ENCODE assay signal across 8 cellular contexts in the genomic region with DNA sequence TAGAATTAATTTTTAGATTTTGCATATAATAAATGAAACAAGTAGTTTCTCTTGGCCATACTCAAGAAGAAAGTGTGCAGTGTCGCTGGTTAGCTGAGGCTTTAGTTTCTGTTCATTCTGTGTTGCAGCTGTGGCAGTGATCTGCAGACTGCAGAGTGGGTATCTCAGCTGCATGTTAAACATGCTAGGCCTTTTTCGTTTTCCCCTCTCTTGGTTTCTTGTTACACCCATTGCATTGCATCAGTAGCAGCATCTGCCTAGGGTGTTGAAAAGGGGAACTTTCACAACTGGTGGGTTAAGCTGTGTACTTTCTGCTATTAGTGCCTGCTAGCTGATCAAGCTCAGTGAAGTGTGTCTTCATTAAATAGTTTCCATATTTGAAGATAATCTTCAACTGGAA. TPM values are rescaled to one million over a fixed set of nuclear protein-coding genes. Genes with fewer than 3 reads are reported as not detected.
DNase-seq lines count a peak whose midpoint lies in the region; ATAC-seq lines count a peak whose summit lies in the region.

No MANE protein-coding gene starts in this region.

- peaks cover 21% of the 10 kb centered on the region for H3K4me1 Mint-ChIP-seq in T-helper 17 cell
- H3K4me1 Mint-ChIP-seq in naive B cell, result peaks cover 32 to 56% (median 39%) of the 10 kb centered on the region in 3 donors

- H3K27ac Mint-ChIP-seq in T-helper 17 cell, result no peak overlapping the region
- peak overlapping the region; percentile 70 to 97 (median 92) for H3K27ac Mint-ChIP-seq in naive B cell

- H3K27me3 Mint-ChIP-seq in T-helper 17 cell, result no peaks in the 10 kb centered on the region
- no peaks in the 10 kb centered on the region for H3K27me3 Mint-ChIP-seq in naive B cell

- H3K36me3 Mint-ChIP-seq in T-helper 17 cell (ENCODE audit: low read depth) (no peaks in the 10 kb centered on the region), naive B cell (peaks cover 7 to 8% of the 10 kb centered on the region in 2 donors)

- ATAC-seq in GM19324 (IDR thresholded peaks at IDR 0.05; ENCODE audit: low FRiP score, unreplicated experiment) (peak; percentile 96), HG03159 (IDR thresholded peaks at IDR 0.05; ENCODE audit: unreplicated experiment) (peak; percentile 97), T-helper 17 cell (peak; percentile 66), naive B cell (ENCODE audit: low read depth in 2 of 2) (peak; percentile 99)

- H3K9me3 ChIP-seq in T-helper 17 cell (ENCODE audit: control insufficient read depth, low read length, poor library complexity, severe bottlenecking), result no peaks in the 10 kb centered on the region

- H3K9me3 Mint-ChIP-seq in naive B cell, result no peaks in the 10 kb centered on the region

- DNase-seq in AG20443 (ENCODE audit: low spot score), result peak; percentile 39
- no peak for DNase-seq in T-helper 17 cell
- DNase-seq in naive B cell, result peak; percentile 79
- no peak for DNase-seq in NCI-H748 (lab: John Stamatoyannopoulos, UW; ENCODE audit: unreplicated experiment)
- DNase-seq in epidermal melanocyte (ENCODE audit: insufficient read length, low spot score), result no peak
- DNase-seq in NCI-H187 (lab: John Stamatoyannopoulos, UW), result no peak

- no peak overlapping the region for H3K4me3 Mint-ChIP-seq in T-helper 17 cell
- peak overlapping the region; percentile 37 to 90 (median 80) for H3K4me3 Mint-ChIP-seq in naive B cell

RNA-seq across cellular contexts. Expression of a gene that starts 51.3 kb away (rescaled TPM):
- 10 to 100 TPM; 56.2 to 65.7 TPM for total RNA-seq in T-helper 17 cell
- polyA plus RNA-seq in naive B cell (ENCODE audit: low read depth in 6 of 6), result 10 to 100 TPM; 20.1 to 36.4 (median 29.2) TPM

Comparison
In these comparisons a context has a peak if more than half of its experiments do, and no peak if none do; other contexts are left out.
1. DNase-seq: peak in AG20443 (single experiment) and naive B cell (single experiment); none in T-helper 17 cell (0 of 3), NCI-H748 (single experiment), epidermal melanocyte (single experiment) and NCI-H187 (0 of 2).
2. Peak in every context shown above with its lines, with median percentiles within 50 percentile points of each other: ATAC-seq.